Comparison of ENCODE assay signal across 18 cellular contexts in the genomic region with DNA sequence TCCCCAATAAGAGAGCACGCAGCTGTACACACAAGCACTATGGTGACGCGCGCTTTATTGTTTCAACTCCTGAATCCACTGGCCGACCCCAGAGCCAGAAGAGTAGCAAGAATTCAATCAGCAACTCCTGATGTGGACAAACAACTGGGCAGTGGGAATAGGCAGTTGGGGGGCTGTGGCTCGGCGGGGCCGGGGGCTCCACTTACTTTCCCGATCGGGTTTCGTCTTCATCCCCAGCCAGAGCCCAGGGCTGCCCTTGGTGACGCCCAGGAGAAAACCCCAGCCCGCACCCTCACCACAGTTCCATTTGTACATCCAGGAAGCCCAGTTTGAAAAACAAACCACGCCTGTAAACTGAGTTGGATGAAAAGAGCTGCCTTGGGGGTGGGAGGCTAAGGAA.
"Had no signal": no experiment of that assay in that cellular context is flagged by ENCODE, and none has a peak within 500 bp of the region (broad histone marks: within the 10 kb centered on the region; RNA-seq: fewer than 3 reads in every experiment).

No MANE protein-coding gene starts in this region.

- H3K9me3 ChIP-seq: left lung, mucosa of descending colon, right atrium auricular region, tibial nerve, vagina had no signal

- H3K9me3 Mint-ChIP-seq: activated B cell treated with CpG ODN at 0.5 μM for 24 hours; activated T-helper 17 cell treated with anti-CD3 and anti-CD28 coated beads, Interleukin-2, amount 50 U/mL, for 72 hours; naive thymus-derived CD8-positive, alpha-beta T cell had no signal

- H3K27ac ChIP-seq: hepatocyte, left lung, right atrium auricular region, tibial nerve, vagina had no signal

- H2AFZ ChIP-seq: hepatocyte had no signal

- H3K4me3 ChIP-seq: dorsolateral prefrontal cortex, hepatocyte, left lung, mucosa of descending colon, right atrium auricular region, tibial nerve, vagina had no signal

- H3K4me3 Mint-ChIP-seq: activated B cell treated with CpG ODN at 0.5 μM for 24 hours; activated T-helper 17 cell treated with anti-CD3 and anti-CD28 coated beads, Interleukin-2, amount 50 U/mL, for 72 hours; naive thymus-derived CD8-positive, alpha-beta T cell; T-helper 17 cell had no signal

- H3K4me2 ChIP-seq: hepatocyte had no signal

- ATAC-seq: activated T-helper 17 cell treated with anti-CD3 and anti-CD28 coated beads, Interleukin-2, amount 50 U/mL, for 72 hours; left lung; naive thymus-derived CD8-positive, alpha-beta T cell; T-helper 17 cell had no signal

- DNase-seq: activated B cell treated with CpG ODN at 0.5 μM for 24 hours; activated naive CD4-positive, alpha-beta T cell treated with anti-CD3 and anti-CD28 coated beads, Interleukin-2, amount 50 U/mL, for 16 hours; islet precursor cell; left lung; mucosa of descending colon; naive thymus-derived CD8-positive, alpha-beta T cell; nucleus accumbens; stimulated activated CD4-positive, alpha-beta T cell treated with anti-CD3 and anti-CD28 coated beads, Interleukin-2, amount 100 ng/mL, for 48 hours; stimulated activated naive CD4-positive, alpha-beta T cell treated with Interleukin-2 at 50 U/mL for 16 hours; substantia nigra; T-helper 17 cell had no signal

- H3K27me3 ChIP-seq: dorsolateral prefrontal cortex, hepatocyte, left lung, right atrium auricular region, tibial nerve, vagina had no signal

- H3K27ac Mint-ChIP-seq: activated B cell treated with CpG ODN at 0.5 μM for 24 hours; activated T-helper 17 cell treated with anti-CD3 and anti-CD28 coated beads, Interleukin-2, amount 50 U/mL, for 72 hours; T-helper 17 cell had no signal

- H3K4me1 Mint-ChIP-seq: activated B cell treated with CpG ODN at 0.5 μM for 24 hours; activated T-helper 17 cell treated with anti-CD3 and anti-CD28 coated beads, Interleukin-2, amount 50 U/mL, for 72 hours had no signal

- H3K4me1 ChIP-seq: left lung, right atrium auricular region, tibial nerve, vagina had no signal

- H3K27me3 Mint-ChIP-seq: activated B cell treated with CpG ODN at 0.5 μM for 24 hours; activated T-helper 17 cell treated with anti-CD3 and anti-CD28 coated beads, Interleukin-2, amount 50 U/mL, for 72 hours; naive thymus-derived CD8-positive, alpha-beta T cell; progenitor cell of endocrine pancreas; T-helper 17 cell had no signal
